24 cellular contexts compared by ENCODE assay signal in genomic region chr10:99372546-99373271, GRCh38. TPM values are rescaled to one million over a fixed set of nuclear protein-coding genes. Genes with fewer than 3 reads are reported as not detected.
DNase-seq lines count a peak whose midpoint lies in the region; ATAC-seq, FAIRE-seq and TF ChIP-seq lines count a peak whose summit lies in the region.
"Had no signal": no experiment of that assay in that cellular context is flagged by ENCODE, and none has a peak within 500 bp of the region (broad histone marks: within the 10 kb centered on the region; RNA-seq: fewer than 3 reads in every experiment).

No MANE protein-coding gene starts in this region.

- ATAC-seq in K562 (no peak), GM21423 (IDR thresholded peaks at IDR 0.05; ENCODE audit: unreplicated experiment) (no peak), HG02970 (IDR thresholded peaks at IDR 0.05; ENCODE audit: low FRiP score, unreplicated experiment) (no peak)
- ATAC-seq: activated naive CD4-positive, alpha-beta T cell treated with anti-CD3 and anti-CD28 coated beads, Interleukin-2, amount 50 U/mL, for 72 hours; activated T-cell treated with anti-CD3 and anti-CD28 coated beads, Interleukin-2, amount 50 U/mL, for 4 hours; left lung had no signal

- no peaks in the 10 kb centered on the region for H3K9me1 ChIP-seq in K562 (ENCODE audit: control insufficient read depth, insufficient read depth, low read length)

- H4K20me1 ChIP-seq in GM23248 (ENCODE audit: insufficient read depth), result no peaks in the 10 kb centered on the region
- no peaks in the 10 kb centered on the region for H4K20me1 ChIP-seq in K562 (replicated peaks; ENCODE audit: control insufficient read depth, insufficient read depth, low read length)
- H4K20me1 ChIP-seq in hepatocyte (ENCODE audit: insufficient read depth, poor library complexity, severe bottlenecking), result no peaks in the 10 kb centered on the region

- H3K27ac ChIP-seq in A673 (ENCODE audit: low read depth, low read length, poor library complexity, severe bottlenecking) (no peak overlapping the region), GM23248 (peak overlapping the region; percentile 68), K562 (ENCODE audit: extremely low read depth, low read depth, low read length) (no peak overlapping the region), hepatocyte (no peak overlapping the region)
- H3K27ac ChIP-seq: cardiac muscle cell, KMS-11, left lung, uterus had no signal

- in situ Hi-C loops in GM23248 (cut with MboI), result no loop called here
- in situ Hi-C loops in K562 (cut with MboI), result no loop called here

- H3K36me3 ChIP-seq in A673 (ENCODE audit: insufficient read depth, low read length, poor library complexity, severe bottlenecking), result no peaks in the 10 kb centered on the region
- no peaks in the 10 kb centered on the region for H3K36me3 ChIP-seq in GM23248 (ENCODE audit: low read depth)
- no peaks in the 10 kb centered on the region for H3K36me3 ChIP-seq in K562 (ENCODE audit: control insufficient read depth, insufficient read depth, low read length)
- no peaks in the 10 kb centered on the region for H3K36me3 ChIP-seq in hepatocyte (replicated peaks; ENCODE audit: insufficient read depth, low read depth)
- H3K36me3 ChIP-seq: cardiac muscle cell, left lung, uterus had no signal

- WGBS in GM23248 (ENCODE audit: low coverage in 1 of 2, low lambda C conversion rate in 2 of 2, missing lambda C conversion rate in 2 of 2), 2 experiments, result 2 to 3% methylated on average over 9 of the region's 9 CpGs
- WGBS in K562 (ENCODE audit: insufficient coverage, low coverage, missing lambda C conversion rate), result 3% methylated on average over 6 of the region's 9 CpGs
- WGBS in hepatocyte (ENCODE audit: low lambda C conversion rate, missing lambda C conversion rate), result 71% methylated on average over 9 of the region's 9 CpGs

- no peak for TF ChIP-seq EP300 in K562 (IDR thresholded peaks at IDR 0.05; ENCODE audit: low read length)

- H3K27me3 ChIP-seq in A673 (replicated peaks; ENCODE audit: insufficient read depth, low read depth, low read length, poor library complexity), result peaks cover 3% of the 10 kb centered on the region
- no peaks in the 10 kb centered on the region for H3K27me3 ChIP-seq in GM23248 (replicated peaks; ENCODE audit: insufficient read depth)
- 0 out of 5 replicates have a peak, but pooled peaks cover 0 to 4% of the 10 kb centered on the region in 2 experiments for H3K27me3 ChIP-seq in K562 (ENCODE audit: control insufficient read depth in 2 of 2, insufficient read depth in 2 of 2, low read length in 2 of 2)
- H3K27me3 ChIP-seq in hepatocyte, result peaks cover 4% of the 10 kb centered on the region
- H3K27me3 ChIP-seq: cardiac muscle cell, uterus had no signal

- H3K9me3 ChIP-seq in A673 (ENCODE audit: low read depth, low read length, poor library complexity, severe bottlenecking) (no peaks in the 10 kb centered on the region), GM23248 (ENCODE audit: low read depth) (no peaks in the 10 kb centered on the region), K562 (replicated peaks; ENCODE audit: control insufficient read depth, insufficient read depth, low read depth, low read length) (no peaks in the 10 kb centered on the region), hepatocyte (ENCODE audit: low read depth) (no peaks in the 10 kb centered on the region)
- H3K9me3 ChIP-seq: left lung, uterus had no signal

- BruUV-seq in A673 (replicated peaks; lab: Mats Ljungman, UMichigan), result no TSS peak
- no TSS peak for BruUV-seq in K562 (replicated peaks; lab: Mats Ljungman, UMichigan)

- TF ChIP-seq CTCF in A673 (conservative IDR thresholded peaks at IDR 0.05; ENCODE audit: low read depth, low read length) (no peak), K562 (IDR thresholded peaks at IDR 0.05 in 2 of 3, conservative IDR thresholded peaks at IDR 0.05 in 1 of 3; ENCODE audit: insufficient read depth in 2 of 3, low read depth in 1 of 3, low read length in 3 of 3) (no peak), hepatocyte (IDR thresholded peaks at IDR 0.05; ENCODE audit: poor library complexity) (no peak)

- H3K4me2 ChIP-seq in GM23248 (ENCODE audit: unreplicated experiment), result peak overlapping the region; percentile 58
- H3K4me2 ChIP-seq in K562 (ENCODE audit: insufficient read depth, low read length), result no peak overlapping the region
- H3K4me2 ChIP-seq in hepatocyte, result no peak overlapping the region
- H3K4me2 ChIP-seq: KMS-11 had no signal

- no peak for TF ChIP-seq POLR2A in K562 (conservative IDR thresholded peaks at IDR 0.05)

- FAIRE-seq in K562 (lab: Jason Lieb, UNC), result no peak
- FAIRE-seq: G401.6, GM12891 had no signal

- peak overlapping the region; percentile 28 for H2AFZ ChIP-seq in GM23248
- H2AFZ ChIP-seq in K562 (ENCODE audit: low read depth, low read length), result no peak overlapping the region
- no peak overlapping the region for H2AFZ ChIP-seq in hepatocyte

- no peaks in the 10 kb centered on the region for H3K9me2 ChIP-seq in GM23248 (ENCODE audit: insufficient read depth)
- no peaks in the 10 kb centered on the region for H3K9me2 ChIP-seq in hepatocyte (replicated peaks; ENCODE audit: insufficient read depth)

- no peak for TF ChIP-seq RAD21 in K562 (CRISPR knock-in tag; conservative IDR thresholded peaks at IDR 0.05 in 1 of 2, IDR thresholded peaks at IDR 0.05 in 1 of 2)

- H3F3A ChIP-seq in GM23248 (ENCODE audit: insufficient read depth), result peaks cover 33% of the 10 kb centered on the region

- peak overlapping the region; percentile 40 for H3K9ac ChIP-seq in GM23248
- H3K9ac ChIP-seq in K562 (ENCODE audit: insufficient read depth in 1 of 2, low read depth in 2 of 2, low read length in 2 of 2), result no peak overlapping the region
- H3K9ac ChIP-seq: KMS-11 had no signal

- intact Hi-C loops in A673 (cut with micrococcal nuclease; ENCODE audit: unreplicated experiment), result no loop called here
- intact Hi-C loops in K562 (cut with micrococcal nuclease), result no loop called here

- DNase-seq in A673 (ENCODE audit: low spot score) (peak; percentile 39), GM23248 (peak; percentile 92), K562 (ENCODE audit: extremely low read depth in 1 of 4, low spot score in 3 of 4) (no peak), hepatocyte (ENCODE audit: low spot score) (peak; percentile 26), UCSD-AML1 (lab: John Stamatoyannopoulos, UW; ENCODE audit: unreplicated experiment) (no peak)
- no peak for DNase-seq in activated T-cell treated with anti-CD3 and anti-CD28 coated beads, Interleukin-2, amount 50 U/mL, for 1 hour
- DNase-seq: activated CD4-positive, alpha-beta memory T cell treated with anti-CD3 and anti-CD28 coated beads for 36 hours; activated T-cell treated with anti-CD3 and anti-CD28 coated beads, Interleukin-2, amount 50 U/mL, for 4 hours; COR-L47; effector CD4-positive, alpha-beta T cell; left lung; NCI-H1436; occipital lobe; stimulated activated CD4-positive, alpha-beta T cell treated with anti-CD3 and anti-CD28 coated beads, Interleukin-4, amount 100 ng/mL, for 1 hour; substantia nigra; SW 1271; uterus had no signal

- CTCF ChIA-PET in A673 (lab: Charles Lee) (no interaction called here), K562 (lab: Yijun Ruan, JAX; ENCODE audit: low intra/inter-chr PET ratio) (no interaction called here)

- H3K79me2 ChIP-seq in GM23248 (ENCODE audit: insufficient read depth) (no peaks in the 10 kb centered on the region), K562 (ENCODE audit: control insufficient read depth, insufficient read depth, low read length) (no peaks in the 10 kb centered on the region), hepatocyte (no peaks in the 10 kb centered on the region)

- POLR2A ChIA-PET in A673 (lab: Charles Lee; ENCODE audit: low non-redundant PET) (no interaction called here), K562 (lab: Yijun Ruan, JAX) (no interaction called here)

- H3K4me3 ChIP-seq in A673 (ENCODE audit: low read depth, low read length, poor library complexity, severe bottlenecking) (no peak overlapping the region), GM23248 (peak overlapping the region; percentile 3), K562 (no peak overlapping the region), hepatocyte (no peak overlapping the region)
- H3K4me3 ChIP-seq: cardiac muscle cell, left lung, uterus had no signal

- H3K4me1 ChIP-seq in A673 (ENCODE audit: insufficient read depth, low read length, poor library complexity, severe bottlenecking) (peaks cover 3% of the 10 kb centered on the region), GM23248 (ENCODE audit: insufficient read depth) (peaks cover 70% of the 10 kb centered on the region), K562 (replicated peaks in 1 of 2; ENCODE audit: control insufficient read depth in 2 of 2, insufficient read depth in 2 of 2, low read length in 2 of 2) (no peaks in the 10 kb centered on the region), hepatocyte (ENCODE audit: insufficient read depth) (no peaks in the 10 kb centered on the region)
- H3K4me1 ChIP-seq: left lung, uterus had no signal

RNA-seq across cellular contexts. Expression of gene CNNM1, which starts 43.6 kb away (rescaled TPM):
- total RNA-seq in A673 (2021), result 0.66 and 0.73 TPM in 2 replicates
- total RNA-seq in GM23248 (2014; rRNA removed; shearing (Covaris generic)), result 1.6 and 2.1 TPM in 2 replicates
- 0.95 and 1.1 TPM in 2 replicates for polyA plus RNA-seq in GM23248 (2016; fragmentation: Nextera tagmentation; extraction: Ambion mirVana)
- not detected in 2 replicates for total RNA-seq in K562 (2011; cell fraction: chromatin; rRNA removed; ENCODE audit: low replicate concordance)
- not detected in 2 replicates for total RNA-seq in K562 (2011; cell fraction: nucleolus; rRNA removed)
- not detected in 2 replicates for total RNA-seq in K562 (2011; cell fraction: nucleoplasm; rRNA removed)
- not detected in 2 replicates for total RNA-seq in K562 (2014; rRNA removed)
- not detected in 2 replicates for total RNA-seq in K562 (2014; rRNA removed; fragmentation: Illumina TruSeq; extraction: Trizol)
- not detected in 2 replicates for total RNA-seq in K562 (2015; rRNA removed; fragmentation: Illumina TruSeq; extraction: Trizol)
- not detected in 2 replicates for total RNA-seq in K562 (2021)
- not detected in 2 replicates for polyA plus RNA-seq in K562 (2011; rRNA removed)
- not detected in 2 replicates for polyA plus RNA-seq in K562 (2011; cell fraction: cytosol; rRNA removed)
- polyA plus RNA-seq in K562 (2011; cell fraction: nucleus; rRNA removed), result not detected in 2 replicates
- 0.01 TPM in 1 of 2 replicates, not detected in the other for polyA plus RNA-seq in K562 (2012)
- polyA plus RNA-seq in K562 (2014; fragmentation: Illumina TruSeq; extraction: Trizol), result not detected in 2 replicates
- not detected for polyA plus RNA-seq in K562 (2014; fragmentation: Nextera tagmentation; extraction: Ambion mirVana)
- polyA plus RNA-seq in K562 (2014; rRNA removed), result not detected in 2 replicates
- not detected in 2 replicates for polyA minus RNA-seq in K562 (2011; rRNA and poly(A)+ RNA removed)
- not detected in 2 replicates for polyA minus RNA-seq in K562 (2011; cell fraction: cytosol; rRNA and poly(A)+ RNA removed)
- not detected in 2 replicates for polyA minus RNA-seq in K562 (2011; cell fraction: nucleus; rRNA and poly(A)+ RNA removed)
- total RNA-seq in hepatocyte, result 3.8 and 4.8 TPM in 2 replicates
- 2.2 and 2.5 TPM in 2 replicates for polyA plus RNA-seq in hepatocyte

RNA-seq across cellular contexts. Expression of gene GOT1, which starts 57.7 kb away (rescaled TPM):
- 65.7 and 78.3 TPM in 2 replicates for total RNA-seq in A673 (2021)
- 19.1 and 39.6 TPM in 2 replicates for total RNA-seq in GM23248 (2014; rRNA removed; shearing (Covaris generic))
- polyA plus RNA-seq in GM23248 (2016; fragmentation: Nextera tagmentation; extraction: Ambion mirVana), result 62.7 and 63.7 TPM in 2 replicates
- total RNA-seq in K562 (2011; cell fraction: chromatin; rRNA removed; ENCODE audit: low replicate concordance), result 47.3 and 57.6 TPM in 2 replicates
- total RNA-seq in K562 (2011; cell fraction: nucleolus; rRNA removed), result 34.2 and 43.4 TPM in 2 replicates
- 46.8 and 49.4 TPM in 2 replicates for total RNA-seq in K562 (2011; cell fraction: nucleoplasm; rRNA removed)
- total RNA-seq in K562 (2014; rRNA removed), result 66.7 and 70.9 TPM in 2 replicates
- 75.4 and 75.8 TPM in 2 replicates for total RNA-seq in K562 (2014; rRNA removed; fragmentation: Illumina TruSeq; extraction: Trizol)
- 53.0 and 55.7 TPM in 2 replicates for total RNA-seq in K562 (2015; rRNA removed; fragmentation: Illumina TruSeq; extraction: Trizol)
- 77.0 and 78.2 TPM in 2 replicates for total RNA-seq in K562 (2021)
- polyA plus RNA-seq in K562 (2011; rRNA removed), result 63.1 and 69.4 TPM in 2 replicates
- 37.6 and 43.6 TPM in 2 replicates for polyA plus RNA-seq in K562 (2011; cell fraction: cytosol; rRNA removed)
- polyA plus RNA-seq in K562 (2011; cell fraction: nucleus; rRNA removed), result 47.8 and 51.9 TPM in 2 replicates
- polyA plus RNA-seq in K562 (2012), result 66.7 and 165 TPM in 2 replicates
- 139 and 161 TPM in 2 replicates for polyA plus RNA-seq in K562 (2014; fragmentation: Illumina TruSeq; extraction: Trizol)
- polyA plus RNA-seq in K562 (2014; fragmentation: Nextera tagmentation; extraction: Ambion mirVana), result 100 to 1,000 TPM; 116 to 166 TPM
- 61.7 and 68.3 TPM in 2 replicates for polyA plus RNA-seq in K562 (2014; rRNA removed)
- 55.6 and 63.3 TPM in 2 replicates for polyA minus RNA-seq in K562 (2011; rRNA and poly(A)+ RNA removed)
- polyA minus RNA-seq in K562 (2011; cell fraction: cytosol; rRNA and poly(A)+ RNA removed), result 31.6 and 55.7 TPM in 2 replicates
- polyA minus RNA-seq in K562 (2011; cell fraction: nucleus; rRNA and poly(A)+ RNA removed), result 16.7 and 22.7 TPM in 2 replicates
- 51.1 and 59.0 TPM in 2 replicates for total RNA-seq in hepatocyte
- 53.1 and 60.8 TPM in 2 replicates for polyA plus RNA-seq in hepatocyte

Comparison
In these comparisons a context has a peak if more than half of its experiments do, and no peak if none do; other contexts are left out.
1. DNase-seq: peak in A673 (single experiment), GM23248 (single experiment) and hepatocyte (single experiment); none in K562 (0 of 4), UCSD-AML1 (single experiment) and activated T-cell treated with anti-CD3 and anti-CD28 coated beads, Interleukin-2, amount 50 U/mL, for 1 hour (single experiment).